Comparison of ENCODE assay signal across 16 cellular contexts in genomic region chr1:168285419-168285790, GRCh38. TPM values are rescaled to one million over a fixed set of nuclear protein-coding genes. Genes with fewer than 3 reads are reported as not detected.
A peak's percentile ranks its signal among the peaks of the same experiment; 100 is the strongest.
DNase-seq lines count a peak whose midpoint lies in the region; ATAC-seq and TF ChIP-seq lines count a peak whose summit lies in the region.
"Had no signal": no experiment of that assay in that cellular context is flagged by ENCODE, and none has a peak within 500 bp of the region (broad histone marks: within the 10 kb centered on the region; RNA-seq: fewer than 3 reads in every experiment).

No MANE protein-coding gene starts in this region.

- H3K4me1 Mint-ChIP-seq in mesothelial cell of epicardium: peaks cover 17% of the 10 kb centered on the region

- no peak overlapping the region for H3K4me3 Mint-ChIP-seq in mesothelial cell of epicardium
- H3K4me3 Mint-ChIP-seq: CD8-positive, alpha-beta T cell had no signal

- H3K27me3 Mint-ChIP-seq in mesothelial cell of epicardium (ENCODE audit: low read depth): no peaks in the 10 kb centered on the region

- H3K27ac Mint-ChIP-seq in mesothelial cell of epicardium: peak overlapping the region; percentile 39
- H3K27ac Mint-ChIP-seq: activated naive CD4-positive, alpha-beta T cell treated with anti-CD3 and anti-CD28 coated beads, Interleukin-2, amount 50 U/mL, for 72 hours; CD8-positive, alpha-beta T cell had no signal

- no peak for ATAC-seq in HG03342 (IDR thresholded peaks at IDR 0.05; ENCODE audit: unreplicated experiment)
- ATAC-seq: activated naive CD4-positive, alpha-beta T cell treated with anti-CD3 and anti-CD28 coated beads, Interleukin-2, amount 50 U/mL, for 72 hours; CD8-positive, alpha-beta T cell; right lobe of liver had no signal

- DNase-seq in NCI-H2029 (lab: John Stamatoyannopoulos, UW) (peak; percentile 18), NCI-H2029 treated with DMSO at 0.1 percent for 48 hours (lab: John Stamatoyannopoulos, UW) (no peak), HT1080 (ENCODE audit: low read depth) (peak; percentile 24), astrocyte of the hippocampus (ENCODE audit: low read depth, low spot score) (peak; percentile 60), mesothelial cell of epicardium (ENCODE audit: low spot score in 2 of 2, unreplicated experiment in 2 of 2) (no peak), RKO (ENCODE audit: low spot score) (no peak), occipital lobe (lab: John Stamatoyannopoulos, UW) (no peak)
- DNase-seq: activated CD4-positive, alpha-beta T cell treated with anti-CD3 and anti-CD28 coated beads for 1 hour; CD8-positive, alpha-beta T cell; effector CD4-positive, alpha-beta T cell; NCI-H2171; Peyer's patch; right lobe of liver; stimulated activated CD4-positive, alpha-beta T cell treated with anti-CD3 and anti-CD28 coated beads, Interleukin-2, amount 100 ng/mL, for 48 hours had no signal

- no peaks in the 10 kb centered on the region for H3K36me3 Mint-ChIP-seq in mesothelial cell of epicardium
- H3K36me3 Mint-ChIP-seq: activated naive CD4-positive, alpha-beta T cell treated with anti-CD3 and anti-CD28 coated beads, Interleukin-2, amount 50 U/mL, for 72 hours; CD8-positive, alpha-beta T cell had no signal

- H3K9me3 Mint-ChIP-seq in mesothelial cell of epicardium: no peaks in the 10 kb centered on the region
- H3K9me3 Mint-ChIP-seq: activated naive CD4-positive, alpha-beta T cell treated with anti-CD3 and anti-CD28 coated beads, Interleukin-2, amount 50 U/mL, for 72 hours; CD8-positive, alpha-beta T cell had no signal

- TF ChIP-seq CTCF in mesothelial cell of epicardium (IDR thresholded peaks at IDR 0.05; ENCODE audit: unreplicated experiment): no peak

RNA-seq across cellular contexts. Expression of gene TBX19, which starts 4.7 kb away (rescaled TPM):
- 0.21 TPM in 1 of 2 replicates, not detected in the other for total RNA-seq in HT1080 (2014; rRNA removed; shearing (Covaris generic))
- 0.65 and 0.93 TPM in 2 replicates for polyA plus RNA-seq in HT1080 (2015; cell fraction: cytosol; rRNA removed)
- 2.2 and 2.4 TPM in 2 replicates for polyA plus RNA-seq in HT1080 (2015; cell fraction: nucleus; rRNA removed)
- total RNA-seq in mesothelial cell of epicardium (2.4 to 2.9 TPM (median 2.6 TPM) in 3 replicates), occipital lobe (0.31 TPM)

RNA-seq across cellular contexts. Expression of gene SFT2D2, which starts 59.6 kb away (rescaled TPM):
- total RNA-seq in HT1080 (2014; rRNA removed; shearing (Covaris generic)): 16.1 and 17.5 TPM in 2 replicates
- 10.2 and 14.6 TPM in 2 replicates for polyA plus RNA-seq in HT1080 (2015; cell fraction: cytosol; rRNA removed)
- 13.6 and 14.8 TPM in 2 replicates for polyA plus RNA-seq in HT1080 (2015; cell fraction: nucleus; rRNA removed)
- total RNA-seq in mesothelial cell of epicardium: 60.2 to 65.1 TPM (median 61.8 TPM) in 3 replicates
- total RNA-seq in occipital lobe: 34.2 TPM

Comparison
In these comparisons a context has a peak if more than half of its experiments do, and no peak if none do; other contexts are left out.
1. DNase-seq: peak in NCI-H2029 (single experiment), HT1080 (single experiment) and astrocyte of the hippocampus (single experiment); none in NCI-H2029 treated with DMSO at 0.1 percent for 48 hours (single experiment), mesothelial cell of epicardium (0 of 2), RKO (single experiment) and occipital lobe (single experiment).